ENCODE assay signal across 27 cellular contexts in genomic region chr10:48703776-48704555, GRCh38. TPM values are rescaled to one million over a fixed set of nuclear protein-coding genes. Genes with fewer than 3 reads are reported as not detected.
DNase-seq lines count a peak whose midpoint lies in the region; ATAC-seq and TF ChIP-seq lines count a peak whose summit lies in the region.
"Had no signal": no experiment of that assay in that cellular context is flagged by ENCODE, and none has a peak within 500 bp of the region (broad histone marks: within the 10 kb centered on the region; RNA-seq: fewer than 3 reads in every experiment).

No MANE protein-coding gene starts in this region.

- DNase-seq in Karpas-422 (no peak), activated B cell treated with CpG ODN at 0.5 μM for 24 hours (no peak), left lobe of liver (ENCODE audit: low spot score) (peak; percentile 38), T-helper 1 cell (no peak), mucosa of descending colon (no peak), midbrain (lab: John Stamatoyannopoulos, UW) (no peak)
- DNase-seq: CD8-positive, alpha-beta memory T cell; DMS 273 treated with DMSO at 0.1 percent for 48 hours; DMS79; EL; GDM1; H7; NCI-H1105 treated with DMSO at 0.1 percent for 48 hours; NCI-H146; NCI-H1930; NCI-H2107; NCI-H524; OCI-M1; Peyer's patch; SHP77 treated with DMSO at 0.1 percent for 48 hours had no signal

- no peak overlapping the region for H3K4me2 ChIP-seq in Karpas-422 (ENCODE audit: low read depth, low read length, poor library complexity, severe bottlenecking)

- H3K4me3 ChIP-seq in Karpas-422 (ENCODE audit: low read length), result no peak overlapping the region
- no peak overlapping the region for H3K4me3 ChIP-seq in mucosa of descending colon
- H3K4me3 ChIP-seq: GM12878, K562, Peyer's patch had no signal

- H3K9me3 Mint-ChIP-seq in activated B cell treated with CpG ODN at 0.5 μM for 24 hours, result no peaks in the 10 kb centered on the region
- H3K9me3 Mint-ChIP-seq: CD8-positive, alpha-beta memory T cell had no signal

- no peak overlapping the region for H2AFZ ChIP-seq in Karpas-422 (ENCODE audit: low read length)

- CTCF ChIA-PET in activated B cell treated with CpG ODN at 0.5 μM for 24 hours (lab: Charles Lee), result interaction anchor here (10.3 kb wide), 1 partner anchor 45 kb away, joined by 228 read pairs; no protein-coding TSS in a partner anchor

- H3K79me2 ChIP-seq in Karpas-422 (ENCODE audit: low read length), result peaks cover 100% of the 10 kb centered on the region

- H3K9ac ChIP-seq in Karpas-422 (ENCODE audit: low read length), result peak overlapping the region; percentile 35

- H3K36me3 ChIP-seq in Karpas-422 (ENCODE audit: insufficient read depth, low read length) (peaks cover 24% of the 10 kb centered on the region), mucosa of descending colon (ENCODE audit: low read depth) (no peaks in the 10 kb centered on the region)
- H3K36me3 ChIP-seq: Peyer's patch had no signal

- POLR2A ChIA-PET in activated B cell treated with CpG ODN at 0.5 μM for 24 hours (lab: Charles Lee), result interaction anchor here (0.8 to 3.8 kb wide), 2 partner anchors 20 to 32 kb away, joined by 3 to 17 read pairs; partner anchors contain the start of gene WDFY4

- no peak overlapping the region for H3K4me3 Mint-ChIP-seq in activated B cell treated with CpG ODN at 0.5 μM for 24 hours
- H3K4me3 Mint-ChIP-seq: CD8-positive, alpha-beta memory T cell had no signal

- peak overlapping the region; percentile 75 for H3K27ac ChIP-seq in Karpas-422 (ENCODE audit: low read length)
- H3K27ac ChIP-seq: C4-2B, Peyer's patch had no signal

- peaks cover 53% of the 10 kb centered on the region for H4K20me1 ChIP-seq in Karpas-422 (ENCODE audit: insufficient read depth, low read depth, low read length)

- peaks cover 95% of the 10 kb centered on the region for H3K4me1 Mint-ChIP-seq in activated B cell treated with CpG ODN at 0.5 μM for 24 hours
- H3K4me1 Mint-ChIP-seq: CD8-positive, alpha-beta memory T cell had no signal

- H3K27me3 ChIP-seq in Karpas-422 (ENCODE audit: low read length), result no peaks in the 10 kb centered on the region
- H3K27me3 ChIP-seq: Peyer's patch had no signal

- H3K9me2 ChIP-seq in Karpas-422 (replicated peaks; ENCODE audit: insufficient read depth, low read length), result no peaks in the 10 kb centered on the region

- no peak for TF ChIP-seq CTCF in activated B cell treated with CpG ODN at 0.5 μM for 24 hours (IDR thresholded peaks at IDR 0.05)
- no peak for TF ChIP-seq CTCF in mucosa of descending colon (IDR thresholded peaks at IDR 0.05)

- H3K27ac Mint-ChIP-seq in activated B cell treated with CpG ODN at 0.5 μM for 24 hours, result peak overlapping the region; percentile 78
- H3K27ac Mint-ChIP-seq: CD8-positive, alpha-beta memory T cell had no signal

- peaks cover 67% of the 10 kb centered on the region for H3K36me3 Mint-ChIP-seq in activated B cell treated with CpG ODN at 0.5 μM for 24 hours (ENCODE audit: low read depth)
- H3K36me3 Mint-ChIP-seq: CD8-positive, alpha-beta memory T cell had no signal

- H3K9me3 ChIP-seq in Karpas-422 (ENCODE audit: low read length) (no peaks in the 10 kb centered on the region), mucosa of descending colon (no peaks in the 10 kb centered on the region)
- H3K9me3 ChIP-seq: Peyer's patch had no signal

- ATAC-seq in activated B cell treated with CpG ODN at 0.5 μM for 24 hours (ENCODE audit: low read depth), result no peak
- no peak for ATAC-seq in left lobe of liver
- ATAC-seq in GM21447 (IDR thresholded peaks at IDR 0.05; ENCODE audit: unreplicated experiment), result no peak
- no peak for ATAC-seq in mucosa of descending colon
- ATAC-seq: GM12878, K562 had no signal

- intact Hi-C loops in activated B cell treated with CpG ODN at 0.5 μM for 24 hours (cut with micrococcal nuclease), result loop anchor here (5.0 kb wide), 2 partner anchors 98 to 152 kb away; no protein-coding TSS in a partner anchor
- intact Hi-C loops in mucosa of descending colon (cut with DNase I, micrococcal nuclease), result no loop called here

- H3K4me1 ChIP-seq in Karpas-422 (ENCODE audit: low read length) (peaks cover 99% of the 10 kb centered on the region), mucosa of descending colon (ENCODE audit: low read depth) (peaks cover 14% of the 10 kb centered on the region)

- H3K27me3 Mint-ChIP-seq in activated B cell treated with CpG ODN at 0.5 μM for 24 hours, result no peaks in the 10 kb centered on the region

RNA-seq across cellular contexts. Expression of gene WDFY4, which starts 19.3 kb away (rescaled TPM):
- total RNA-seq in Karpas-422 (2014; rRNA removed; shearing (Covaris generic); ENCODE audit: low replicate concordance), result 144 and 181 TPM in 2 replicates
- 480 and 488 TPM in 2 replicates for total RNA-seq in activated B cell treated with CpG ODN at 0.5 μM for 24 hours
- 1.3 TPM for total RNA-seq in left lobe of liver
- total RNA-seq in mucosa of descending colon, result 1 to 10 TPM; 2.1 to 3.3 (median 2.2) TPM
- total RNA-seq: A673, H7, LHCN-M2, MCF 10A had no signal

Comparison
In these comparisons a context has a peak if more than half of its experiments do, and no peak if none do; other contexts are left out.
1. RNA of gene WDFY4, which starts 19.3 kb away (total RNA-seq): 480 to 488 TPM in activated B cell treated with CpG ODN at 0.5 μM for 24 hours and 144 to 181 TPM in Karpas-422; 2.1 to 3.3 TPM in mucosa of descending colon and 1.3 TPM in left lobe of liver (single experiment); every median in the first group is over 10 times any median in the second.